In the genomic region with DNA sequence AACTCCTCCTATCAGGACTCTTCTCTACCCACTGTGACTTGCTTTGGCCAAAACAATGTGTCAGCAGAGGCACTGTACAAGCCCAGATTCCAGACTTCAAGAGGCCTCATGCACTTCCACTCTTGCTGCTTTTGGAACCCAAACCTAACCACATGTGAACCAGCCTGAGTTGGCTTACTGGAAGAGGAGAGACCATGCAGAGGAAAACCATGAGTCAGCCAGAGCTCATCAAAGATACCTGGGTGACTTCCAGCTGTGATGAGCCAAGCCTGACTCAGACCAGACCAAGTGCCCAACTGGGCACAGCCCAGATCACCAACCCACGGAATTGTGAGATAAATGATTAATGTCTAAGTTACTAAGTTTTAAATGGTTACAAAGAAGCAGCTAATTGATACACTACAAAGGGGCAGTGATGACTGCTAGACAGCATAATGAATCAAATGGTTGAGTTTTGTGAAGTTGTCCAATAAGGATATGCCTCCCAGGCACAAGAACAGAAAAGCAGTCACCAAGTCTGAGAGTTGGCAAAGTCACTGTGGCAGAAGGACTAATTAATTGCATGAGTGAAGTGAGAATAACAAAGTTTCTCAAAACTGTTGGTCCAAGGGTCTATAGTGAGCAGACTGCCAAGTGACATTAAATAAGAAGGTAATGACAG, we compare ENCODE assay signal across 10 cellular contexts. TPM values are rescaled to one million over a fixed set of nuclear protein-coding genes. Genes with fewer than 3 reads are reported as not detected.
A peak's percentile ranks its signal among the peaks of the same experiment; 100 is the strongest.
DNase-seq lines count a peak whose midpoint lies in the region; ATAC-seq and TF ChIP-seq lines count a peak whose summit lies in the region.
"Had no signal": no experiment of that assay in that cellular context is flagged by ENCODE, and none has a peak within 500 bp of the region (broad histone marks: within the 10 kb centered on the region; RNA-seq: fewer than 3 reads in every experiment).

No MANE protein-coding gene starts in this region.

- H3K27ac Mint-ChIP-seq in activated CD4-positive, alpha-beta memory T cell treated with anti-CD3 and anti-CD28 coated beads for 36 hours = no peak overlapping the region
- H3K27ac Mint-ChIP-seq in activated CD4-positive, alpha-beta memory T cell treated with anti-CD3 and anti-CD28 coated beads, Interleukin-2, amount 10 ng/mL, durations not matched to agents 7 days and 5 days = no peak overlapping the region
- H3K27ac Mint-ChIP-seq: activated B cell treated with CpG ODN at 0.5 μM for 24 hours; CD4-positive, CD25-positive, alpha-beta regulatory T cell had no signal

- H3K9me3 Mint-ChIP-seq in activated CD4-positive, alpha-beta memory T cell treated with anti-CD3 and anti-CD28 coated beads for 36 hours = peaks cover 17% of the 10 kb centered on the region
- H3K9me3 Mint-ChIP-seq in activated CD4-positive, alpha-beta memory T cell treated with anti-CD3 and anti-CD28 coated beads, Interleukin-2, amount 10 ng/mL, durations not matched to agents 7 days and 5 days = peaks cover 12% of the 10 kb centered on the region

- 0 out of 2 replicates have a peak overlapping the region, but pooled peaks have one; percentile 1 for H2BK120ac ChIP-seq in IMR-90 (ENCODE audit: low read depth, low read length)

- TF ChIP-seq CTCF in IMR-90 (conservative IDR thresholded peaks at IDR 0.05; ENCODE audit: low read depth, low read length) (no peak), cardiac fibroblast (IDR thresholded peaks at IDR 0.05; ENCODE audit: low read depth, low read length) (no peak)

- H3K36me3 ChIP-seq in IMR-90 (ENCODE audit: control insufficient read depth, insufficient read depth, low read length) = no peaks in the 10 kb centered on the region

- 0 out of 2 replicates have a peak, but pooled peaks have one; percentile 8 for TF ChIP-seq RAD21 in IMR-90 (IDR thresholded peaks at IDR 0.05; ENCODE audit: low read length)

- H3K4me1 ChIP-seq in IMR-90 (ENCODE audit: control insufficient read depth, insufficient read depth, low read length) = peaks cover 3% of the 10 kb centered on the region; the same call in 1 of the 2 replicates

- H2BK20ac ChIP-seq in IMR-90 (ENCODE audit: low read depth, low read length) = peak overlapping the region; percentile 30; the same call in 1 of the 2 replicates

- peaks cover 2 to 12% of the 10 kb centered on the region in 2 experiments; a peak in 2 of 4 replicates for H3K79me1 ChIP-seq in IMR-90 (ENCODE audit: low read depth in 1 of 2, low read length in 2 of 2)

- no peak overlapping the region for H3K27ac ChIP-seq in IMR-90 (ENCODE audit: insufficient read depth, low read length)

- peaks cover 7% of the 10 kb centered on the region for H3K4me1 Mint-ChIP-seq in activated CD4-positive, alpha-beta memory T cell treated with anti-CD3 and anti-CD28 coated beads for 36 hours (ENCODE audit: low read depth)
- H3K4me1 Mint-ChIP-seq in activated CD4-positive, alpha-beta memory T cell treated with anti-CD3 and anti-CD28 coated beads, Interleukin-2, amount 10 ng/mL, durations not matched to agents 7 days and 5 days = no peaks in the 10 kb centered on the region
- H3K4me1 Mint-ChIP-seq: activated B cell treated with CpG ODN at 0.5 μM for 24 hours; CD4-positive, CD25-positive, alpha-beta regulatory T cell had no signal

- no peak overlapping the region for H3K14ac ChIP-seq in IMR-90 (replicated peaks; ENCODE audit: low read depth, low read length)

- CTCF ChIA-PET in activated CD4-positive, alpha-beta memory T cell treated with anti-CD3 and anti-CD28 coated beads for 36 hours (lab: Charles Lee) = interaction anchor here (3.0 kb wide), 1 partner anchor 36 kb away, joined by 10 read pairs; no protein-coding TSS in a partner anchor
- CTCF ChIA-PET in activated CD4-positive, alpha-beta memory T cell treated with anti-CD3 and anti-CD28 coated beads, Interleukin-2, amount 10 ng/mL, durations not matched to agents 7 days and 5 days (lab: Charles Lee) = interaction anchor here (1.2 to 1.4 kb wide), 2 partner anchors 16 to 35 kb away, joined by 3 to 5 read pairs; a partner anchor contains a TSS
- CTCF ChIA-PET in IMR-90 (lab: Yijun Ruan, JAX) = interaction anchor here (1.0 kb wide), 1 partner anchor 13 kb away, joined by 3 read pairs; no protein-coding TSS in a partner anchor

- no peak overlapping the region for H4K5ac ChIP-seq in IMR-90 (ENCODE audit: low read depth, low read length)

- TF ChIP-seq POLR2A in IMR-90 (IDR thresholded peaks at IDR 0.05; ENCODE audit: low read depth, low read length) = no peak

- DNase-seq in activated CD4-positive, alpha-beta memory T cell treated with anti-CD3 and anti-CD28 coated beads for 36 hours = peak; percentile 39
- no peak for DNase-seq in activated CD4-positive, alpha-beta memory T cell treated with anti-CD3 and anti-CD28 coated beads, Interleukin-2, amount 10 ng/mL, durations not matched to agents 7 days and 5 days
- peak; percentile 99 for DNase-seq in IMR-90
- peak; percentile 96 to 100 for DNase-seq in cardiac fibroblast (ENCODE audit: low read depth in 2 of 2)
- DNase-seq in skeletal muscle cell (ENCODE audit: low read depth) = peak; percentile 98
- DNase-seq in NCI-H1092 (lab: John Stamatoyannopoulos, UW) = no peak
- no peak for DNase-seq in NCI-H2081 (lab: John Stamatoyannopoulos, UW)
- no peak for DNase-seq in DMS153 (lab: John Stamatoyannopoulos, UW)
- DNase-seq: activated B cell treated with CpG ODN at 0.5 μM for 24 hours; CD4-positive, CD25-positive, alpha-beta regulatory T cell had no signal

- in situ Hi-C loops in IMR-90 (cut with MboI; ENCODE audit: low sequenced_read_pairs) = no loop called here

- peak overlapping the region; percentile 49 for H2BK5ac ChIP-seq in IMR-90 (ENCODE audit: low read depth, low read length, poor library complexity, severe bottlenecking)

- peaks cover 5% of the 10 kb centered on the region for H3K27me3 Mint-ChIP-seq in activated CD4-positive, alpha-beta memory T cell treated with anti-CD3 and anti-CD28 coated beads for 36 hours
- peaks cover 2% of the 10 kb centered on the region for H3K27me3 Mint-ChIP-seq in activated CD4-positive, alpha-beta memory T cell treated with anti-CD3 and anti-CD28 coated beads, Interleukin-2, amount 10 ng/mL, durations not matched to agents 7 days and 5 days

- no peak overlapping the region for H3K23ac ChIP-seq in IMR-90 (ENCODE audit: low read depth, low read length)

- no peaks in the 10 kb centered on the region for H3K27me3 ChIP-seq in IMR-90 (ENCODE audit: control insufficient read depth, insufficient read depth, low read length)

- no peak overlapping the region for H2AK9ac ChIP-seq in IMR-90 (replicated peaks; ENCODE audit: low read depth, low read length, poor library complexity)

- BruUV-seq in IMR-90 (replicated peaks; lab: Mats Ljungman, UMichigan) = no TSS peak

- no peak overlapping the region for H3K4me3 Mint-ChIP-seq in activated CD4-positive, alpha-beta memory T cell treated with anti-CD3 and anti-CD28 coated beads for 36 hours
- H3K4me3 Mint-ChIP-seq in activated CD4-positive, alpha-beta memory T cell treated with anti-CD3 and anti-CD28 coated beads, Interleukin-2, amount 10 ng/mL, durations not matched to agents 7 days and 5 days = no peak overlapping the region
- H3K4me3 Mint-ChIP-seq: activated B cell treated with CpG ODN at 0.5 μM for 24 hours; CD4-positive, CD25-positive, alpha-beta regulatory T cell had no signal

- no peak overlapping the region for H3K9ac ChIP-seq in IMR-90 (ENCODE audit: low read depth, low read length)

- WGBS in IMR-90 (ENCODE audit: extremely low coverage in 2 of 2, insufficient read length in 1 of 2), 2 experiments = no CpG with 5 or more reads among the region's 1 CpG

- H2AK5ac ChIP-seq in IMR-90 (ENCODE audit: low read depth, low read length) = no peak overlapping the region; the same call in 1 of the 2 replicates

- H3K9me1 ChIP-seq in IMR-90 (ENCODE audit: insufficient read depth, low read length) = no peaks in the 10 kb centered on the region

- H3K56ac ChIP-seq in IMR-90 (ENCODE audit: extremely low read depth, insufficient read depth, low read length) = no peak overlapping the region

- peak; percentile 95 for ATAC-seq in IMR-90 (ENCODE audit: low read depth)

- H4K91ac ChIP-seq in IMR-90 (ENCODE audit: insufficient read depth, low read depth, low read length) = peak overlapping the region; percentile 33; the same call in 1 of the 2 replicates

- dilution Hi-C loops in IMR-90 (cut with HindIII; ENCODE audit: low sequenced_read_pairs, unreplicated experiment) = no loop called here

- peaks cover 6% of the 10 kb centered on the region for H3K9me3 ChIP-seq in IMR-90 (ENCODE audit: control insufficient read depth, insufficient read depth, low read length)

- peaks cover 6% of the 10 kb centered on the region for H3K36me3 Mint-ChIP-seq in activated CD4-positive, alpha-beta memory T cell treated with anti-CD3 and anti-CD28 coated beads for 36 hours
- H3K36me3 Mint-ChIP-seq in activated CD4-positive, alpha-beta memory T cell treated with anti-CD3 and anti-CD28 coated beads, Interleukin-2, amount 10 ng/mL, durations not matched to agents 7 days and 5 days (ENCODE audit: low read depth) = no peaks in the 10 kb centered on the region
- H3K36me3 Mint-ChIP-seq: CD4-positive, CD25-positive, alpha-beta regulatory T cell had no signal

- H2AFZ ChIP-seq in IMR-90 (replicated peaks; ENCODE audit: low read length, poor library complexity) = no peak overlapping the region

- H3K4me3 ChIP-seq in IMR-90 (ENCODE audit: insufficient read depth, low read depth, low read length) = no peak overlapping the region
- no peak overlapping the region for H3K4me3 ChIP-seq in cardiac fibroblast (replicated peaks in 1 of 2; ENCODE audit: low read depth in 2 of 2, low read length in 2 of 2)
- H3K4me3 ChIP-seq in skeletal muscle cell (ENCODE audit: low read depth, low read length) = no peak overlapping the region

- intact Hi-C loops in activated CD4-positive, alpha-beta memory T cell treated with anti-CD3 and anti-CD28 coated beads for 36 hours (cut with micrococcal nuclease) = no loop called here
- intact Hi-C loops in IMR-90 (cut with micrococcal nuclease) = no loop called here

- peak overlapping the region; percentile 21; the same call in 1 of the 3 replicates for H2BK15ac ChIP-seq in IMR-90 (ENCODE audit: low read depth, low read length)

- H4K20me1 ChIP-seq in IMR-90 (ENCODE audit: insufficient read depth, low read length) = peaks cover 6% of the 10 kb centered on the region; the same call in 1 of the 2 replicates

- POLR2A ChIA-PET in activated CD4-positive, alpha-beta memory T cell treated with anti-CD3 and anti-CD28 coated beads for 36 hours (lab: Charles Lee) = no interaction called here
- POLR2A ChIA-PET in activated CD4-positive, alpha-beta memory T cell treated with anti-CD3 and anti-CD28 coated beads, Interleukin-2, amount 10 ng/mL, durations not matched to agents 7 days and 5 days (lab: Charles Lee) = no interaction called here
- POLR2A ChIA-PET in IMR-90 (lab: Charles Lee; ENCODE audit: unreplicated experiment) = no interaction called here

- 0 out of 4 replicates have a peak overlapping the region, but pooled peaks of 1 of the 2 experiments have one; percentile 6 for H4K8ac ChIP-seq in IMR-90 (ENCODE audit: low read depth in 2 of 2, low read length in 2 of 2)

- H3K4ac ChIP-seq in IMR-90 (ENCODE audit: low read depth, low read length) = peak overlapping the region; percentile 42; the same call in 1 of the 2 replicates

- H3K18ac ChIP-seq in IMR-90 (ENCODE audit: low read depth, low read length) = no peak overlapping the region; the same call in 1 of the 2 replicates

- peak overlapping the region; percentile 0; the same call in 1 of the 2 replicates for H3K4me2 ChIP-seq in IMR-90 (ENCODE audit: low read depth, low read length)

RNA-seq across cellular contexts. Expression of a gene that starts 16.1 kb away (rescaled TPM):
- total RNA-seq in activated CD4-positive, alpha-beta memory T cell treated with anti-CD3 and anti-CD28 coated beads for 36 hours = not detected
- total RNA-seq in activated CD4-positive, alpha-beta memory T cell treated with anti-CD3 and anti-CD28 coated beads, Interleukin-2, amount 10 ng/mL, durations not matched to agents 7 days and 5 days = not detected
- 9.7 and 10.6 TPM in 2 replicates for total RNA-seq in IMR-90 (2012; rRNA removed)
- polyA plus RNA-seq in IMR-90 (2012; rRNA removed) = 4.0 and 4.1 TPM in 2 replicates
- polyA plus RNA-seq in IMR-90 (2012; cell fraction: cytosol; rRNA removed) = 1.1 TPM in 2 replicates
- 0.66 and 5.0 TPM in 2 replicates for polyA plus RNA-seq in IMR-90 (2012; cell fraction: nucleus; rRNA removed; ENCODE audit: low replicate concordance)
- total RNA-seq: activated B cell treated with CpG ODN at 0.5 μM for 24 hours; CD4-positive, CD25-positive, alpha-beta regulatory T cell had no signal
- polyA plus RNA-seq: CD4-positive, CD25-positive, alpha-beta regulatory T cell had no signal

Comparison
In these comparisons a context has a peak if more than half of its experiments do, and no peak if none do; other contexts are left out.
1. DNase-seq: peak in activated CD4-positive, alpha-beta memory T cell treated with anti-CD3 and anti-CD28 coated beads for 36 hours (single experiment), IMR-90 (single experiment), cardiac fibroblast (2 of 2) and skeletal muscle cell (single experiment); none in activated CD4-positive, alpha-beta memory T cell treated with anti-CD3 and anti-CD28 coated beads, Interleukin-2, amount 10 ng/mL, durations not matched to agents 7 days and 5 days (single experiment), NCI-H1092 (single experiment), NCI-H2081 (0 of 2) and DMS153 (single experiment).